In the genomic region with DNA sequence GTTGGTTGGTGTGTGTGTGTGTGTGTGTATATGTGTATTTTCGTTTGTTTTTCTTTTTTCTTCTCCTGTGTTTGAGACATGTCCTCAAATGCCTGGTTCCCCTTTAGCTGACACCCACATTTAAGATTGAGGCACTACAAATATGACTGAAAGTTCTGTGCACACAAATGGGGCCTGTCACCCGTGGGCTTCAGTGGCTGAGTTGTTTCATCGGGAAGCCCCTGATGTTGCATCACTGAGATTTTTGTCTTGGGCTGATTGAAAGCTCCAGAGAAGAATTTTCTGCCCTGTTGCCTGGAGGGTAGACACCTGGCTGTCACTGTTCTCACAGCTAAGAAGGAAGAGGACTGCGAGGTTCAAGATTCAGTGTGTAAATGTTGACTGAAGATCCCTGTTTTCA, we compare ENCODE assay signal across 16 cellular contexts.
DNase-seq lines count a peak whose midpoint lies in the region; ATAC-seq and TF ChIP-seq lines count a peak whose summit lies in the region.
"Had no signal": no experiment of that assay in that cellular context is flagged by ENCODE, and none has a peak within 500 bp of the region (broad histone marks: within the 10 kb centered on the region; RNA-seq: fewer than 3 reads in every experiment).

No MANE protein-coding gene starts in this region.

- H3K27me3 ChIP-seq in tibial nerve (no peaks in the 10 kb centered on the region), prostate gland (replicated peaks; ENCODE audit: insufficient read depth) (no peaks in the 10 kb centered on the region)
- H3K27me3 ChIP-seq: BE2C had no signal

- TF ChIP-seq POLR2A in tibial nerve (IDR thresholded peaks at IDR 0.05): no peak
- TF ChIP-seq POLR2A in prostate gland (IDR thresholded peaks at IDR 0.05): no peak

- TF ChIP-seq CTCF in tibial nerve (IDR thresholded peaks at IDR 0.05) (no peak), prostate gland (IDR thresholded peaks at IDR 0.05) (no peak)

- DNase-seq in germinal center (ENCODE audit: low spot score) (peak; percentile 49), NCI-H2171 treated with DMSO at 0.1 percent for 48 hours (lab: John Stamatoyannopoulos, UW) (no peak), tibial nerve (ENCODE audit: low spot score in 2 of 2) (no peak), prostate gland (ENCODE audit: low spot score) (no peak), NCI-H82 (lab: John Stamatoyannopoulos, UW) (no peak)
- DNase-seq: activated CD4-positive, alpha-beta T cell treated with anti-CD3 and anti-CD28 coated beads, Interleukin-2, amount 10 ng/mL, durations not matched to agents 24 days and 14 days; activated T-cell treated with anti-CD3 and anti-CD28 coated beads, Interleukin-2, amount 50 U/mL, for 24 hours; BE2C; DMS79 treated with DMSO at 0.1 percent for 48 hours; foreskin melanocyte; NCI-H1092 treated with DMSO at 0.1 percent for 48 hours; SHP77 treated with DMSO at 0.1 percent for 48 hours; T1000 had no signal

- intact Hi-C loops in prostate gland (cut with DNase I): no loop called here

- H3K36me3 ChIP-seq in tibial nerve: no peaks in the 10 kb centered on the region
- H3K36me3 ChIP-seq in prostate gland: no peaks in the 10 kb centered on the region
- H3K36me3 ChIP-seq: BE2C had no signal

- ATAC-seq in GM18502 (IDR thresholded peaks at IDR 0.05; ENCODE audit: poor library complexity, unreplicated experiment) (peak; percentile 74), GM21367 (IDR thresholded peaks at IDR 0.05; ENCODE audit: unreplicated experiment) (peak; percentile 39), HG03045 (IDR thresholded peaks at IDR 0.05; ENCODE audit: unreplicated experiment) (peak; percentile 49)

- H3K27ac ChIP-seq in tibial nerve (no peak overlapping the region), prostate gland (no peak overlapping the region)

- 67 to 81% methylated on average over 4 of the region's 4 CpGs for WGBS in tibial nerve, 2 donors
- WGBS in prostate gland: 66% methylated on average over 4 of the region's 4 CpGs

- H3K9me3 ChIP-seq in tibial nerve: no peaks in the 10 kb centered on the region
- no peaks in the 10 kb centered on the region for H3K9me3 ChIP-seq in prostate gland
- H3K9me3 ChIP-seq: BE2C had no signal

- no peak overlapping the region for H3K4me3 ChIP-seq in tibial nerve
- H3K4me3 ChIP-seq in prostate gland: no peak overlapping the region

- H3K4me1 ChIP-seq in tibial nerve (peaks cover 0 to 18% (median 10%) of the 10 kb centered on the region in 4 donors), prostate gland (replicated peaks) (no peaks in the 10 kb centered on the region)
- H3K4me1 ChIP-seq: BE2C had no signal

- TF ChIP-seq EP300 in tibial nerve (IDR thresholded peaks at IDR 0.05): no peak
